8 cellular contexts compared by ENCODE assay signal in genomic region chr2:104733544-104733943, GRCh38.
A peak's percentile ranks its signal among the peaks of the same experiment; 100 is the strongest.
DNase-seq lines count a peak whose midpoint lies in the region; ATAC-seq and TF ChIP-seq lines count a peak whose summit lies in the region.

No MANE protein-coding gene starts in this region.

- H3K27ac Mint-ChIP-seq in Caco-2 (ENCODE audit: unreplicated experiment), result no peak overlapping the region
- no peak overlapping the region for H3K27ac Mint-ChIP-seq in effector memory CD8-positive, alpha-beta T cell

- BruUV-seq in Caco-2 (replicated peaks; lab: Mats Ljungman, UMichigan) (no TSS peak), PC-9 (replicated peaks; lab: Mats Ljungman, UMichigan) (no TSS peak)

- H3K4me1 ChIP-seq in Caco-2 (no peaks in the 10 kb centered on the region), PC-9 (replicated peaks; ENCODE audit: insufficient read depth) (no peaks in the 10 kb centered on the region)

- H3K4me1 Mint-ChIP-seq in Caco-2 (ENCODE audit: low read depth, unreplicated experiment), result no peaks in the 10 kb centered on the region
- H3K4me1 Mint-ChIP-seq in effector memory CD8-positive, alpha-beta T cell (ENCODE audit: low read depth in 2 of 2), result no peaks in the 10 kb centered on the region

- H3K4me3 Mint-ChIP-seq in Caco-2 (ENCODE audit: unreplicated experiment), result no peak overlapping the region
- H3K4me3 Mint-ChIP-seq in effector memory CD8-positive, alpha-beta T cell, result no peak overlapping the region

- no peaks in the 10 kb centered on the region for H4K20me1 ChIP-seq in PC-9 (ENCODE audit: insufficient read depth)

- H3K79me2 ChIP-seq in PC-9 (ENCODE audit: low read depth), result no peaks in the 10 kb centered on the region

- intact Hi-C loops in Caco-2 (cut with micrococcal nuclease; ENCODE audit: unreplicated experiment) (no loop called here), PC-9 (cut with micrococcal nuclease; ENCODE audit: unreplicated experiment) (no loop called here), left colon (cut with DNase I, micrococcal nuclease) (no loop called here)

- no peaks in the 10 kb centered on the region for H3K9me2 ChIP-seq in PC-9 (ENCODE audit: insufficient read depth)

- H3K9me3 Mint-ChIP-seq in Caco-2 (ENCODE audit: unreplicated experiment), result no peaks in the 10 kb centered on the region
- peaks cover 5 to 15% of the 10 kb centered on the region in 2 donors for H3K9me3 Mint-ChIP-seq in effector memory CD8-positive, alpha-beta T cell

- H3K9me3 ChIP-seq in Caco-2 (no peaks in the 10 kb centered on the region), PC-9 (ENCODE audit: insufficient read depth, low read depth) (no peaks in the 10 kb centered on the region)

- no peaks in the 10 kb centered on the region for H3K36me3 Mint-ChIP-seq in Caco-2 (ENCODE audit: insufficient read depth, unreplicated experiment)
- no peaks in the 10 kb centered on the region for H3K36me3 Mint-ChIP-seq in effector memory CD8-positive, alpha-beta T cell (ENCODE audit: insufficient read depth)

- H3K4me3 ChIP-seq in Caco-2 (ENCODE audit: low read depth, low read length), result no peak overlapping the region
- no peak overlapping the region for H3K4me3 ChIP-seq in PC-9

- POLR2A ChIA-PET in Caco-2 (lab: Charles Lee) (no interaction called here), PC-9 (lab: Charles Lee; ENCODE audit: unreplicated experiment) (no interaction called here)

- H2AFZ ChIP-seq in PC-9, result no peak overlapping the region

- CTCF ChIA-PET in Caco-2 (lab: Charles Lee) (no interaction called here), PC-9 (lab: Charles Lee) (no interaction called here)

- TF ChIP-seq CTCF in Caco-2 (IDR thresholded peaks at IDR 0.05; ENCODE audit: insufficient read depth in 1 of 2, low read depth in 1 of 2, low read length in 1 of 2, severe bottlenecking in 1 of 2, unreplicated experiment in 1 of 2) (peak; percentile 44 to 55), PC-9 (conservative IDR thresholded peaks at IDR 0.05) (peak; percentile 60)

- H3K4me2 ChIP-seq in PC-9, result no peak overlapping the region

- DNase-seq in Caco-2 (peak; percentile 61 to 70), PC-9 (peak in 1 of 2 experiments; percentile 9), left colon (peak in 1 of 2 donors; percentile 28), GOT3 (lab: John Stamatoyannopoulos, UW) (no peak)
- DNase-seq in NK-92 treated with Interleukin-12 subunit alpha and Interleukin-12 subunit beta, amount 100 ng/mL, for 24 hours (lab: John Stamatoyannopoulos, UW), result no peak
- DNase-seq in effector memory CD8-positive, alpha-beta T cell, result no peak

- H3K36me3 ChIP-seq in Caco-2 (ENCODE audit: control insufficient read depth, insufficient read depth, low read length) (no peaks in the 10 kb centered on the region), PC-9 (ENCODE audit: low read depth) (no peaks in the 10 kb centered on the region)

- no peak overlapping the region for H3K27ac ChIP-seq in PC-9

- H3K27me3 Mint-ChIP-seq in Caco-2 (ENCODE audit: insufficient read depth, unreplicated experiment), result peaks cover 8% of the 10 kb centered on the region
- H3K27me3 Mint-ChIP-seq in effector memory CD8-positive, alpha-beta T cell, result no peaks in the 10 kb centered on the region

- ATAC-seq in GM18519 (IDR thresholded peaks at IDR 0.05; ENCODE audit: low FRiP score, unreplicated experiment) (peak; percentile 90), HG02852 (IDR thresholded peaks at IDR 0.05; ENCODE audit: unreplicated experiment) (peak; percentile 94), left colon (peak; percentile 51)
- ATAC-seq in effector memory CD8-positive, alpha-beta T cell (replicated peaks), result no peak

- H3F3A ChIP-seq in PC-9 (ENCODE audit: insufficient read depth, low read depth), result no peaks in the 10 kb centered on the region

- no peaks in the 10 kb centered on the region for H3K27me3 ChIP-seq in Caco-2 (replicated peaks; ENCODE audit: control insufficient read depth, insufficient read depth, low read length)
- H3K27me3 ChIP-seq in PC-9 (ENCODE audit: insufficient read depth, low read depth), result no peaks in the 10 kb centered on the region; the same call in 1 of the 2 replicates

Comparison
In these comparisons a context has a peak if more than half of its experiments do, and no peak if none do; other contexts are left out.
1. DNase-seq: peak in Caco-2 (2 of 2); none in GOT3 (single experiment), NK-92 treated with Interleukin-12 subunit alpha and Interleukin-12 subunit beta, amount 100 ng/mL, for 24 hours (single experiment) and effector memory CD8-positive, alpha-beta T cell (0 of 3).